8 cellular contexts compared by ENCODE assay signal in the genomic region with DNA sequence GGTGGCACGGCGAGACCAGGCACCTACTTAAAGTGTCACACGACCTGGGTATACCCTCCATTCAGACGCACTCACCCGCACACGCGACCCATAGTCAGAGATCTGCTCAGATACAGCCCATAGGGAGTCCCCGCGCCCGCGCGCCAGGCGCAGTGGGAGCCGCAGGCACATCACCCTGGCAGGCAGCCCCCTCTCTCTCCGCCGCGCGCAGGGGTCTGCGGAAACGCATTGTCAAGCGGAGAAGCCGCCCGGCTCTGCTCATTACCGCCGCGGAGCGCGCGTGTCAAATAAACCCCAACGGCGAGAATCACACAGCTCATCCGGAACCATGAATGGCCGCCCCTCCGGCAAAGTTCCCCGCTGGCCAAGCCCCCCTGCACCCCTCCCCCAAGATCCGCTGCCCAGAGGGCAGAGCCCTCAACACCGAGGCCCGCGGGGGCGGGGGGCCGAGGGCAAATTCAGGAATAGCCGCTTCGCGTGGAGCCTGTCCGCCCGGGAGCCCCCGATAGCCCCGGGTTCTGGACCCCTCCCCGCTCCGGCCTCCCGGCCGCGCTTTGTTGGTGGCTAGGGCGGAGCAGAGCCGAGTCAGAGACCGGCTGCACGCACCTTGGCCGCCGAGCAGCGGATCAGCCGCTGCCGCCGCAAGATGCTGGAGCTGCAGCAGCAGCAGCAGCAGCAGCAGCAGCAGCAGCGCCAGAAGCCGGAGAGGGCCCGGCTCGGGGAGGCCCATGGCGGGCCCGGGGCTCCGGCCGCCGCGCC. TPM values are rescaled to one million over a fixed set of nuclear protein-coding genes. Genes with fewer than 3 reads are reported as not detected.
DNase-seq lines count a peak whose midpoint lies in the region; ATAC-seq and TF ChIP-seq lines count a peak whose summit lies in the region.

No MANE protein-coding gene starts in this region.

- peak overlapping the region; percentile 21 to 81; a peak in 2 of 4 replicates for H3K27ac ChIP-seq in SK-N-SH (ENCODE audit: low read depth in 2 of 2, low read length in 1 of 2)
- no peak overlapping the region for H3K27ac ChIP-seq in iPS DF 6.9 (ENCODE audit: low read length)

- TF ChIP-seq EP300 in SK-N-SH (IDR thresholded peaks at IDR 0.05; ENCODE audit: borderline replicate concordance in 1 of 2, low read depth in 1 of 2, low read length in 1 of 2), result peak in 1 of 2 experiments; percentile 18; a peak in 1 of 4 replicates

- DNase-seq in AG04449 (ENCODE audit: low read depth, low spot score) (no peak), HPDE6-E6E7 (ENCODE audit: extremely low spot score) (peak; percentile 15), SK-N-SH (peak; percentile 78), iPS DF 6.9 (ENCODE audit: low read depth, low spot score) (no peak)
- peak; percentile 78 for DNase-seq in activated naive CD8-positive, alpha-beta T cell treated with anti-CD3 and anti-CD28 coated beads, Interleukin-2, amount 10 ng/mL, durations not matched to agents 7 days and 5 days
- DNase-seq in stimulated activated CD4-positive, alpha-beta T cell treated with anti-CD3 and anti-CD28 coated beads, Interleukin-12 subunit alpha, Interleukin-12 subunit beta, amount 100 ng/mL, for 24 hours (ENCODE audit: low read depth in 2 of 2), result peak; percentile 23 to 25

- H3K27ac Mint-ChIP-seq in activated naive CD8-positive, alpha-beta T cell treated with anti-CD3 and anti-CD28 coated beads, Interleukin-2, amount 10 ng/mL, durations not matched to agents 7 days and 5 days, result peak overlapping the region; percentile 90

- TF ChIP-seq CTCF in AG04449 (IDR thresholded peaks at IDR 0.05; ENCODE audit: insufficient read depth, low read length, missing control alignments), result no peak
- no peak for TF ChIP-seq CTCF in SK-N-SH (IDR thresholded peaks at IDR 0.05)

- peaks cover 6% of the 10 kb centered on the region; the same call in 1 of the 2 replicates for H3K79me2 ChIP-seq in SK-N-SH (ENCODE audit: insufficient read depth)

- H3K27me3 ChIP-seq in SK-N-SH (ENCODE audit: insufficient read depth) (no peaks in the 10 kb centered on the region), iPS DF 6.9 (ENCODE audit: control insufficient read depth, insufficient read depth, low read length) (no peaks in the 10 kb centered on the region)

- H3K9me3 ChIP-seq in SK-N-SH (no peaks in the 10 kb centered on the region), iPS DF 6.9 (ENCODE audit: control insufficient read depth, insufficient read depth, low read length) (no peaks in the 10 kb centered on the region)

- peak overlapping the region; percentile 67 for H3K4me3 ChIP-seq in AG04449 (ENCODE audit: low read depth, low read length)
- H3K4me3 ChIP-seq in SK-N-SH (ENCODE audit: low read depth in 2 of 2, low read length in 1 of 2), result peak overlapping the region; percentile 76 to 96
- H3K4me3 ChIP-seq in iPS DF 6.9 (ENCODE audit: low read length), result peak overlapping the region; percentile 50

- H3K9ac ChIP-seq in SK-N-SH, result peak overlapping the region; percentile 81

- TF ChIP-seq RAD21 in SK-N-SH (IDR thresholded peaks at IDR 0.05; ENCODE audit: low read length), result no peak

- peaks cover 14% of the 10 kb centered on the region for H3K36me3 Mint-ChIP-seq in activated naive CD8-positive, alpha-beta T cell treated with anti-CD3 and anti-CD28 coated beads, Interleukin-2, amount 10 ng/mL, durations not matched to agents 7 days and 5 days

- CTCF ChIA-PET in AG04449 (lab: Yijun Ruan, JAX) (interaction anchor here (1.1 to 3.3 kb wide), 2 partner anchors 49 to 66 kb away, joined by 4 to 10 read pairs; no protein-coding TSS in a partner anchor), SK-N-SH (lab: Yijun Ruan, JAX) (interaction anchor here (0.8 to 2.7 kb wide), 3 partner anchors 9 to 66 kb away, joined by 3 to 18 read pairs (median 12); no protein-coding TSS in a partner anchor)

- no peaks in the 10 kb centered on the region for H3K9me3 Mint-ChIP-seq in activated naive CD8-positive, alpha-beta T cell treated with anti-CD3 and anti-CD28 coated beads, Interleukin-2, amount 10 ng/mL, durations not matched to agents 7 days and 5 days

- H3F3A ChIP-seq in SK-N-SH (replicated peaks; ENCODE audit: insufficient read depth), result no peaks in the 10 kb centered on the region

- H4K20me1 ChIP-seq in SK-N-SH (ENCODE audit: insufficient read depth), result no peaks in the 10 kb centered on the region

- H3K4me3 Mint-ChIP-seq in activated naive CD8-positive, alpha-beta T cell treated with anti-CD3 and anti-CD28 coated beads, Interleukin-2, amount 10 ng/mL, durations not matched to agents 7 days and 5 days, result peak overlapping the region; percentile 90

- peaks cover 41% of the 10 kb centered on the region for H3K4me1 Mint-ChIP-seq in activated naive CD8-positive, alpha-beta T cell treated with anti-CD3 and anti-CD28 coated beads, Interleukin-2, amount 10 ng/mL, durations not matched to agents 7 days and 5 days

- peaks cover 0 to 21% of the 10 kb centered on the region in 2 experiments; a peak in 2 of 4 replicates for H3K4me1 ChIP-seq in SK-N-SH (ENCODE audit: control insufficient read depth in 1 of 2, insufficient read depth in 2 of 2, low read depth in 1 of 2, low read length in 1 of 2)
- peaks cover 2% of the 10 kb centered on the region; the same call in 1 of the 2 replicates for H3K4me1 ChIP-seq in iPS DF 6.9 (ENCODE audit: control insufficient read depth, insufficient read depth, low read length)

- H3K36me3 ChIP-seq in SK-N-SH (replicated peaks in 1 of 2; ENCODE audit: control insufficient read depth in 1 of 2, insufficient read depth in 2 of 2, low read length in 1 of 2), result peaks cover 5 to 10% of the 10 kb centered on the region in 2 experiments
- H3K36me3 ChIP-seq in iPS DF 6.9 (ENCODE audit: control insufficient read depth, insufficient read depth, low read length), result peaks cover 10% of the 10 kb centered on the region; the same call in 1 of the 2 replicates

- POLR2A ChIA-PET in AG04449 (lab: Yijun Ruan, JAX), result no interaction called here
- POLR2A ChIA-PET in SK-N-SH (lab: Yijun Ruan, JAX), result interaction anchor here (1.0 to 2.7 kb wide), 3 partner anchors 11 to 51 kb away, joined by 3 to 11 read pairs (median 4); no protein-coding TSS in a partner anchor
- POLR2A ChIA-PET in activated naive CD8-positive, alpha-beta T cell treated with anti-CD3 and anti-CD28 coated beads, Interleukin-2, amount 10 ng/mL, durations not matched to agents 7 days and 5 days (lab: Charles Lee), result interaction anchor here (0.7 to 4.9 kb wide), 13 partner anchors 8 to 624 kb away, joined by 3 to 76 read pairs (median 5); no protein-coding TSS in a partner anchor

- 0% methylated on average over 7 of the region's 73 CpGs for WGBS in SK-N-SH (ENCODE audit: low lambda C conversion rate)
- no CpG with 5 or more reads among the region's 73 CpGs for WGBS in iPS DF 6.9 (ENCODE audit: insufficient coverage, insufficient read length)

- H2AFZ ChIP-seq in SK-N-SH (ENCODE audit: low read depth), result peak overlapping the region; percentile 88

- ATAC-seq in GM19025 (IDR thresholded peaks at IDR 0.05; ENCODE audit: low read depth, unreplicated experiment) (peak; percentile 4), GM18873 (IDR thresholded peaks at IDR 0.05; ENCODE audit: low FRiP score, unreplicated experiment) (no peak)
- ATAC-seq in activated naive CD8-positive, alpha-beta T cell treated with anti-CD3 and anti-CD28 coated beads, Interleukin-2, amount 10 ng/mL, durations not matched to agents 7 days and 5 days (ENCODE audit: low read depth), result peak; percentile 4

- H3K27me3 Mint-ChIP-seq in activated naive CD8-positive, alpha-beta T cell treated with anti-CD3 and anti-CD28 coated beads, Interleukin-2, amount 10 ng/mL, durations not matched to agents 7 days and 5 days, result no peaks in the 10 kb centered on the region

- H3K4me2 ChIP-seq in SK-N-SH, result peak overlapping the region; percentile 99

- no peaks in the 10 kb centered on the region for H3K9me2 ChIP-seq in SK-N-SH

TF ChIP-seq in SK-N-SH, 30 proteins besides CTCF, POLR2A, EP300 and RAD21:
- TF ChIP-seq NRF1 (IDR thresholded peaks at IDR 0.05; ENCODE audit: low read depth, low read length) (no peak), ELF1 (IDR thresholded peaks at IDR 0.05) (no peak), TCF12 (IDR thresholded peaks at IDR 0.05) (no peak)

RNA-seq across cellular contexts. Expression of a gene that starts 0.5 kb away (rescaled TPM):
- 19.9 and 24.9 TPM in 2 replicates for polyA plus RNA-seq in SK-N-SH (2012; rRNA removed)
- polyA plus RNA-seq in SK-N-SH (2012; cell fraction: cytosol; rRNA removed), result 9.2 and 17.3 TPM in 2 replicates
- 55.4 and 62.4 TPM in 2 replicates for polyA plus RNA-seq in SK-N-SH (2012; cell fraction: nucleus; rRNA removed)
- 10 to 100 TPM; 45.0 to 54.3 TPM for total RNA-seq in activated naive CD8-positive, alpha-beta T cell treated with anti-CD3 and anti-CD28 coated beads, Interleukin-2, amount 10 ng/mL, durations not matched to agents 7 days and 5 days

Comparison
In these comparisons a context has a peak if more than half of its experiments do, and no peak if none do; other contexts are left out.
1. DNase-seq: peak in HPDE6-E6E7 (single experiment), SK-N-SH (single experiment), activated naive CD8-positive, alpha-beta T cell treated with anti-CD3 and anti-CD28 coated beads, Interleukin-2, amount 10 ng/mL, durations not matched to agents 7 days and 5 days (single experiment) and stimulated activated CD4-positive, alpha-beta T cell treated with anti-CD3 and anti-CD28 coated beads, Interleukin-12 subunit alpha, Interleukin-12 subunit beta, amount 100 ng/mL, for 24 hours (2 of 2); none in AG04449 (single experiment) and iPS DF 6.9 (single experiment).
2. Peak in every context shown above with its lines, with median percentiles within 50 percentile points of each other: H3K4me3 ChIP-seq.